23 cellular contexts compared by ENCODE assay signal in the genomic region with DNA sequence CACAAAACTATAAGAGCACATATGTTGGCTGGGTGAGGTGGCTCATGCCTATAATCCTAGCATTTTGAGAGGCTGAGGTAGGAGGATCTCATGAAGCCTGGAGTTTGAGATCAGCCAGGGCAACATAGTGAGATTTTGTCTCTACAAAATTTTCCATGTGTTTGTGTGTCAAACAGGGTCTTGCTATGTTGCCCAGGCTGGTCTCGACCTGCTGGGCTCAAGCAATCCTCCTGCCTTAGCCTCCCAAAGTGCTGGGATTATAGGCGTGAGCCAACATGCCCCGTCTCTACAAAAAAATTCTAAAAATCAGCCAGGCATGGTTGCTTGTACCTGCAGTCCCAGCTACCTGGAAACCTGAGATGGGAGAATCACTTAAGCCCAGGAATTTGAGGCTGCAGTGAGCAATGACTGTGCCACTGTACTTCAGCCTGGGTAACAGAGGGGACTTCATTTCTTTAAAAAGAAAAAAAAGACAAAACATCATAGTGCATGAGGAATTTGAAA.
"Had no signal": no experiment of that assay in that cellular context is flagged by ENCODE, and none has a peak within 500 bp of the region (broad histone marks: within the 10 kb centered on the region; RNA-seq: fewer than 3 reads in every experiment).

No MANE protein-coding gene starts in this region.

- DNase-seq: dermis blood vessel endothelial cell; dorsolateral prefrontal cortex; effector CD4-positive, alpha-beta T cell; effector memory CD4-positive, alpha-beta T cell; head of caudate nucleus; heart right ventricle; hippocampal formation; left cardiac atrium; left lung; left ventricle myocardium superior; lower lobe of right lung; mesenchymal stem cell; mucosa of descending colon; naive B cell had no signal

- H3K9me3 ChIP-seq: esophagus muscularis mucosa, gastroesophageal sphincter, heart right ventricle, left lung, lower lobe of right lung, mucosa of descending colon had no signal

- H3K27me3 ChIP-seq: dorsolateral prefrontal cortex, esophagus muscularis mucosa, foreskin keratinocyte, gastroesophageal sphincter, heart right ventricle, left lung had no signal

- ATAC-seq: foreskin keratinocyte, gastroesophageal sphincter, heart right ventricle, left cardiac atrium, left lung, left ventricle myocardium superior, lower lobe of right lung, mucosa of descending colon had no signal

- H3K27ac ChIP-seq: coronary artery, dorsolateral prefrontal cortex, esophagus muscularis mucosa, foreskin keratinocyte, gastroesophageal sphincter, heart right ventricle, left lung, lower lobe of right lung had no signal

- FAIRE-seq: colon, endothelial cell of umbilical vein, frontal cortex, islet of Langerhans, keratinocyte had no signal

- H3K4me3 ChIP-seq: coronary artery, dorsolateral prefrontal cortex, esophagus muscularis mucosa, gastroesophageal sphincter, heart right ventricle, left lung, lower lobe of right lung, mucosa of descending colon had no signal

- H3K4me1 ChIP-seq: esophagus muscularis mucosa, foreskin keratinocyte, gastroesophageal sphincter, heart right ventricle, left lung, lower lobe of right lung had no signal
